21 cellular contexts compared by ENCODE assay signal in genomic region chr10:500876-501275, GRCh38.
DNase-seq lines count a peak whose midpoint lies in the region; ATAC-seq and TF ChIP-seq lines count a peak whose summit lies in the region.
"Had no signal": no experiment of that assay in that cellular context is flagged by ENCODE, and none has a peak within 500 bp of the region (broad histone marks: within the 10 kb centered on the region; RNA-seq: fewer than 3 reads in every experiment).

No MANE protein-coding gene starts in this region.

- intact Hi-C loops in CD4-positive, alpha-beta T cell (cut with DNase I, micrococcal nuclease): no loop called here
- intact Hi-C loops in MCF 10A (cut with micrococcal nuclease): no loop called here

- CTCF ChIA-PET in CD4-positive, alpha-beta T cell (lab: Charles Lee): no interaction called here
- CTCF ChIA-PET in SK-N-SH (lab: Yijun Ruan, JAX): interaction anchor here (0.8 to 1.6 kb wide), 4 partner anchors 10 to 288 kb away, joined by 3 to 5 read pairs (median 3); no protein-coding TSS in a partner anchor
- CTCF ChIA-PET in MCF 10A (lab: Yijun Ruan, JAX): interaction anchor here (1.5 kb wide), 1 partner anchor 10 kb away, joined by 8 read pairs; no protein-coding TSS in a partner anchor

- H3K4me1 ChIP-seq in SK-N-SH (ENCODE audit: control insufficient read depth in 1 of 2, insufficient read depth in 2 of 2, low read depth in 1 of 2, low read length in 1 of 2): peaks cover 8 to 11% of the 10 kb centered on the region in 2 experiments; a peak in 3 of 4 replicates

- no peaks in the 10 kb centered on the region for H3K36me3 Mint-ChIP-seq in CD4-positive, alpha-beta T cell (ENCODE audit: low read depth)
- no peaks in the 10 kb centered on the region for H3K36me3 Mint-ChIP-seq in naive thymus-derived CD8-positive, alpha-beta T cell
- H3K36me3 Mint-ChIP-seq in MCF 10A (ENCODE audit: insufficient read depth, unreplicated experiment): no peaks in the 10 kb centered on the region

- no TSS peak for BruUV-seq in MCF 10A (replicated peaks; lab: Mats Ljungman, UMichigan)

- no peaks in the 10 kb centered on the region for H3K9me3 Mint-ChIP-seq in CD4-positive, alpha-beta T cell
- no peaks in the 10 kb centered on the region for H3K9me3 Mint-ChIP-seq in naive thymus-derived CD8-positive, alpha-beta T cell
- no peaks in the 10 kb centered on the region for H3K9me3 Mint-ChIP-seq in MCF 10A (ENCODE audit: unreplicated experiment)

- no peak for TF ChIP-seq EP300 in SK-N-SH (IDR thresholded peaks at IDR 0.05; ENCODE audit: borderline replicate concordance in 1 of 2, low read depth in 1 of 2, low read length in 1 of 2)

- DNase-seq in CD4-positive, alpha-beta T cell: peak in 1 of 10 experiments; percentile 22
- DNase-seq in SK-N-SH (no peak), fibroblast of gingiva (ENCODE audit: low read depth) (peak; percentile 26), NCI-H1048 (lab: John Stamatoyannopoulos, UW) (no peak), NCI-H226 (no peak), cerebellum (ENCODE audit: low spot score) (no peak), MCF 10A (ENCODE audit: unreplicated experiment) (no peak)
- peak in 2 of 10 donors; percentile 14 to 19 for DNase-seq in naive thymus-derived CD8-positive, alpha-beta T cell
- DNase-seq: activated CD8-positive, alpha-beta memory T cell treated with anti-CD3 and anti-CD28 coated beads, Interleukin-2, amount 50 U/mL, for 4 hours; effector memory CD4-positive, alpha-beta T cell; GF-D8; Karpas-422; NCI-H1436; NCI-H446; right cardiac atrium; SIG-M5; stimulated activated CD4-positive, alpha-beta T cell treated with anti-CD3 and anti-CD28 coated beads, Interleukin-1b, Interleukin-23, amount 100 ng/mL, for 48 hours; T1000 had no signal

- peaks cover 31% of the 10 kb centered on the region for H3K4me1 Mint-ChIP-seq in CD4-positive, alpha-beta T cell (ENCODE audit: low read depth)
- H3K4me1 Mint-ChIP-seq in naive thymus-derived CD8-positive, alpha-beta T cell: peaks cover 22 to 40% (median 31%) of the 10 kb centered on the region in 4 donors
- no peaks in the 10 kb centered on the region for H3K4me1 Mint-ChIP-seq in MCF 10A (ENCODE audit: insufficient read depth, unreplicated experiment)

- peaks cover 5% of the 10 kb centered on the region for H3F3A ChIP-seq in SK-N-SH (replicated peaks; ENCODE audit: insufficient read depth)

- peaks cover 86% of the 10 kb centered on the region for H4K20me1 ChIP-seq in SK-N-SH (ENCODE audit: insufficient read depth)

- no peak for ATAC-seq in CD4-positive, alpha-beta T cell (ENCODE audit: poor library complexity)
- peak in 1 of 2 donors; percentile 59 for ATAC-seq in naive thymus-derived CD8-positive, alpha-beta T cell
- ATAC-seq: gastroesophageal sphincter, HCT116, right cardiac atrium had no signal

- peaks cover 38% of the 10 kb centered on the region for H3K79me2 ChIP-seq in SK-N-SH (ENCODE audit: insufficient read depth)

- 63% methylated on average over 2 of the region's 2 CpGs for WGBS in SK-N-SH (ENCODE audit: low lambda C conversion rate)

- no peaks in the 10 kb centered on the region for H3K9me2 ChIP-seq in SK-N-SH

- no peak for TF ChIP-seq RAD21 in SK-N-SH (IDR thresholded peaks at IDR 0.05; ENCODE audit: low read length)

- POLR2A ChIA-PET in CD4-positive, alpha-beta T cell (lab: Charles Lee): interaction anchor here (0.8 to 1.1 kb wide), 3 partner anchors 16 to 127 kb away, joined by 3 to 4 read pairs (median 4); no protein-coding TSS in a partner anchor
- POLR2A ChIA-PET in SK-N-SH (lab: Yijun Ruan, JAX): no interaction called here
- POLR2A ChIA-PET in naive thymus-derived CD8-positive, alpha-beta T cell (lab: Charles Lee): no interaction called here
- POLR2A ChIA-PET in MCF 10A (lab: Yijun Ruan, JAX): no interaction called here

- H3K27ac Mint-ChIP-seq in CD4-positive, alpha-beta T cell: peak overlapping the region; percentile 47
- peak overlapping the region in 4 of 10 donors; percentile 12 to 60 (median 24) for H3K27ac Mint-ChIP-seq in naive thymus-derived CD8-positive, alpha-beta T cell
- H3K27ac Mint-ChIP-seq in MCF 10A (ENCODE audit: low read depth, unreplicated experiment): no peak overlapping the region

- peaks cover 0 to 3% of the 10 kb centered on the region in 2 experiments for H3K36me3 ChIP-seq in SK-N-SH (replicated peaks in 1 of 2; ENCODE audit: control insufficient read depth in 1 of 2, insufficient read depth in 2 of 2, low read length in 1 of 2)
- H3K36me3 ChIP-seq: gastroesophageal sphincter had no signal

- peaks cover 11% of the 10 kb centered on the region for H3K27me3 Mint-ChIP-seq in CD4-positive, alpha-beta T cell
- H3K27me3 Mint-ChIP-seq in naive thymus-derived CD8-positive, alpha-beta T cell: peaks cover 0 to 9% (median 0%) of the 10 kb centered on the region in 5 donors
- peaks cover 56% of the 10 kb centered on the region for H3K27me3 Mint-ChIP-seq in MCF 10A (ENCODE audit: insufficient read depth, unreplicated experiment)

- H3K4me3 ChIP-seq in SK-N-SH (ENCODE audit: low read depth in 2 of 2, low read length in 1 of 2): no peak overlapping the region
- H3K4me3 ChIP-seq: gastroesophageal sphincter, lung had no signal

- peak overlapping the region; percentile 23; the same call in 1 of the 2 replicates for H3K4me2 ChIP-seq in SK-N-SH

- no peak overlapping the region for H3K27ac ChIP-seq in CD4-positive, alpha-beta T cell (ENCODE audit: low read depth, low read length)
- no peak overlapping the region for H3K27ac ChIP-seq in SK-N-SH (ENCODE audit: low read depth in 2 of 2, low read length in 1 of 2)

- H3K4me3 Mint-ChIP-seq in CD4-positive, alpha-beta T cell: peak overlapping the region; percentile 54
- peak overlapping the region in 8 of 10 donors; percentile 31 to 75 (median 54) for H3K4me3 Mint-ChIP-seq in naive thymus-derived CD8-positive, alpha-beta T cell
- H3K4me3 Mint-ChIP-seq in MCF 10A (ENCODE audit: unreplicated experiment): no peak overlapping the region

- no peaks in the 10 kb centered on the region for H3K27me3 ChIP-seq in CD4-positive, alpha-beta T cell (ENCODE audit: control insufficient read depth, insufficient read depth, low read length)
- no peaks in the 10 kb centered on the region for H3K27me3 ChIP-seq in SK-N-SH (ENCODE audit: insufficient read depth)
- H3K27me3 ChIP-seq: gastroesophageal sphincter had no signal

- H2AFZ ChIP-seq in SK-N-SH (ENCODE audit: low read depth): no peak overlapping the region

- no peak for TF ChIP-seq CTCF in CD4-positive, alpha-beta T cell (IDR thresholded peaks at IDR 0.05)
- TF ChIP-seq CTCF in SK-N-SH (IDR thresholded peaks at IDR 0.05): no peak
- TF ChIP-seq CTCF in MCF 10A (IDR thresholded peaks at IDR 0.05; ENCODE audit: unreplicated experiment): no peak

- H3K9me3 ChIP-seq in CD4-positive, alpha-beta T cell (ENCODE audit: control insufficient read depth, low read length): no peaks in the 10 kb centered on the region
- no peaks in the 10 kb centered on the region for H3K9me3 ChIP-seq in SK-N-SH
- H3K9me3 ChIP-seq: gastroesophageal sphincter had no signal

- no peak overlapping the region for H3K9ac ChIP-seq in SK-N-SH

TF ChIP-seq in SK-N-SH, 30 proteins besides CTCF, POLR2A, EP300 and RAD21:
- no peak for TF ChIP-seq POLR2AphosphoS5 (IDR thresholded peaks at IDR 0.05; ENCODE audit: low read depth, low read length)
- TF ChIP-seq ZBTB33 (IDR thresholded peaks at IDR 0.05; ENCODE audit: borderline replicate concordance, low read depth): no peak
- no peak for TF ChIP-seq MAX (IDR thresholded peaks at IDR 0.05; ENCODE audit: low read depth)
- no peak for TF ChIP-seq NFIC (IDR thresholded peaks at IDR 0.05; ENCODE audit: borderline replicate concordance)
TF ChIP-seq in SK-N-SH: peak in this region for 0.
